In genomic region chr2:149525323-149525722, GRCh38 we compare ENCODE assay signal across 34 cellular contexts.
"Had no signal": no experiment of that assay in that cellular context is flagged by ENCODE, and none has a peak within 500 bp of the region (broad histone marks: within the 10 kb centered on the region; RNA-seq: fewer than 3 reads in every experiment).

No MANE protein-coding gene starts in this region.

- H3K9me3 ChIP-seq: MG63 had no signal

- H3K36me3 ChIP-seq: MG63 had no signal

- DNase-seq: Karpas-422, Kasumi-1, MG63, MM.1S, MV-4-11, NCI-H1048, NCI-H1092, NCI-H1092 treated with DMSO at 0.1 percent for 48 hours, NCI-H1105, NCI-H1105 treated with DMSO at 0.1 percent for 48 hours, NCI-H1417, NCI-H1417 treated with DMSO at 0.1 percent for 48 hours, NCI-H1436, NCI-H1436 treated with DMSO at 0.1 percent for 48 hours, NCI-H146, NCI-H1694, NCI-H1694 treated with DMSO at 0.1 percent for 48 hours, NCI-H187, NCI-H187 treated with DMSO at 0.1 percent for 48 hours, NCI-H1930, NCI-H2029, NCI-H2029 treated with DMSO at 0.1 percent for 48 hours, NCI-H2081, NCI-H2081 treated with DMSO at 0.1 percent for 48 hours, NCI-H2107, NCI-H2171, NCI-H2171 treated with DMSO at 0.1 percent for 48 hours, NCI-H2227 treated with DMSO at 0.1 percent for 48 hours, NCI-H226, NCI-H345, NCI-H446, NCI-H446 treated with DMSO at 0.1 percent for 48 hours, NCI-H510A, NCI-H510A treated with DMSO at 0.1 percent for 48 hours had no signal

- H3K4me3 ChIP-seq: MG63 had no signal
